Comparison of ENCODE assay signal across 8 cellular contexts in the genomic region with DNA sequence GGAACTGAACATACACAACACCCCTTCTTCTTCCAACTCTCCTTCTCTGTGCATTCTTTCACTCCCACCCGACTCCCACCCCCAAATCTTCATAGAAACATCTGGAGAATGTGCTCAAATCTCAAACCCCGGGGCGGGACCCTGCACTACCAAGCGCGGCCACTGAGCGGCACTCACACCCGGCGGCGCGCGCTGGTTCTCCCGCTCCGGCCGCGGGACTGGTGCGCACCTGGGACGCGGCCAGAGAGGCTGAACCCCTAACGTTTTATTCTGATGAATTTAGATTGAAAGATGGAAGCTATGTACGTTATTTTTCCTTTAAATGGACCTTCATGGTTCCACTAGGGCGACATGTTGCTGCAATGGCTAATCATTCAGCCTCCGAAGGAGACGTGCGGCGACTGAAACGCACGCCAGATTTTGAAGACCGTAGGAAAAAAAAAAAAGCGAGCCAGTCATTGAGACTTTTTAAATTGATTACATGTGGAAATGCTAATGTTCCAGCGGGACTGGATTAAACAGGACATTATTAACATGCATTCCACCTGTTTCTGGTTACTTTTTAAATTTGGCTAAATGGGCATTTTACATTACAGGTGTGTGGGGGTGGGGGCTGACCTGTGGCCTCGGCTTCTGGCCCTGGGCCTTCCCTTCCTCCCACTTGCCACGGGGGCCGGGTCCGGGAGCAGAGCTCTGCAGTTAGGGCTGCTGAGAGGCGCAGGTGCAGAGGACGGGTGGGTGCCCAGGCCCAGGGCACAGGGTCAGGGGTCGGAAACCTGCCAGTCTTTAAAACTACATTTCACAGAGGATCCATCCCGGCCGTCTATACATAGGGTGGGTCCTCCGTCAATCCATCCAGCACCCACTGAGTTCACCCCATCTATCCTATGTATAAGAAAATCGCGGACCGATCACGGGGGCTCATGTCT.
A peak's percentile ranks its signal among the peaks of the same experiment; 100 is the strongest.
DNase-seq lines count a peak whose midpoint lies in the region; ATAC-seq, FAIRE-seq and TF ChIP-seq lines count a peak whose summit lies in the region.

No MANE protein-coding gene starts in this region.

- peak overlapping the region; percentile 19 for H3K4me3 ChIP-seq in skeletal muscle cell (ENCODE audit: low read depth, low read length)

- DNase-seq in D721Med (ENCODE audit: insufficient read length, low spot score), result peak; percentile 60
- peak; percentile 57 for DNase-seq in HCEC 1CT
- peak; percentile 38 for DNase-seq in SK-MEL-5 (ENCODE audit: low read depth, low spot score)
- peak; percentile 71 for DNase-seq in activated naive CD4-positive, alpha-beta T cell treated with anti-CD3 and anti-CD28 coated beads, Interleukin-2, amount 50 U/mL, for 16 hours
- peak; percentile 49 for DNase-seq in left cardiac atrium
- no peak for DNase-seq in skeletal muscle cell (ENCODE audit: low read depth)
- no peak for DNase-seq in NCI-H2196 treated with DMSO at 0.1 percent for 48 hours (lab: John Stamatoyannopoulos, UW; ENCODE audit: unreplicated experiment)
- DNase-seq in NCI-H1436 treated with DMSO at 0.1 percent for 48 hours (lab: John Stamatoyannopoulos, UW), result no peak

- ATAC-seq in left cardiac atrium, result peak; percentile 75 to 76

- FAIRE-seq in D721Med (lab: Jason Lieb, UNC), result no peak

- in situ Hi-C loops in SK-MEL-5 (cut with HindIII; ENCODE audit: low pct_unique_long_range_greater_than_20kb, low sequenced_read_pairs), result no loop called here

- peak; percentile 65 for TF ChIP-seq CTCF in D721Med (IDR thresholded peaks at IDR 0.05; ENCODE audit: insufficient read depth, missing control alignments)

- intact Hi-C loops in left cardiac atrium (cut with DNase I), result loop anchor here (1.0 to 10.0 kb wide), 4 partner anchors 151 to 266 kb away; no protein-coding TSS in a partner anchor

Comparison
In these comparisons a context has a peak if more than half of its experiments do, and no peak if none do; other contexts are left out.
1. DNase-seq: peak in D721Med (single experiment), HCEC 1CT (single experiment), SK-MEL-5 (single experiment), activated naive CD4-positive, alpha-beta T cell treated with anti-CD3 and anti-CD28 coated beads, Interleukin-2, amount 50 U/mL, for 16 hours (single experiment) and left cardiac atrium (single experiment); none in skeletal muscle cell (single experiment), NCI-H2196 treated with DMSO at 0.1 percent for 48 hours (single experiment) and NCI-H1436 treated with DMSO at 0.1 percent for 48 hours (single experiment).